ENCODE assay signal across 8 cellular contexts in the genomic region with DNA sequence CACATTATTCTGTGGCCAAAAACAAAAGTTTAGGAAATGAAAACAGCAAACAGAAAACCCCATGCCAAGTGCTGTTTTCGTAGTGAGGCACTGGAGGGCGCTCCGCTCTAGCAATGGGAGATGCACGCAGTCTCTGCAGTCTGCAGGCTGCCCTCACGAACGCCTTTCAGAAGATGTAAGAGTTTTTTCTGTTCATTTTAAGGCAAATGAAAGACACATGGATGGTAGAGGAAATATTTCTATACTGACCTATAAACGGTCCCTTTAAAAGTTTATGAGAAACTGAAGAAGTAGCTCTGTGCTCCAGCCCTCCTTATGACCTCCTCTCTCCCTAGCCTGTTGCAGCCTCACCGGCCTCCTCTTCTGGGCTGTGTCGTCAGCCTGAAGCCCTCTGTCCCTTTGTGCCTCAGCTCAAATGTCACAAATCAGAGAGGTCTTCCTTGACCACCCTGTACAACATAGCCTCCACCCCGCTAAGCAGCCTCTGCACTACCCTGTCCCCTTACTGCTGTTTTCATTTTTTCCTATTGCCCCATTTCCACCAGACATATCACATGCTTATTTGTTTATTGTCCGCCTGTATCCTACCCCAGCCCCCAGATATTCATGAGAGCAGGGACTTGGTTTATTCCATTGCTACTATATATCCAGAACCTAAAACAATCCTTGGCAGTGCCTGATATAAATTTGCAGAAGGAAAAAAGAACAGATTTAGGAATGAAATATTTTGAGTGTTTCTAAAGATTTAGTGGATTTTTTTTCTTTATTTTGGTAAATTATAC. TPM values are rescaled to one million over a fixed set of nuclear protein-coding genes. Genes with fewer than 3 reads are reported as not detected.
A peak's percentile ranks its signal among the peaks of the same experiment; 100 is the strongest.
DNase-seq lines count a peak whose midpoint lies in the region; ATAC-seq lines count a peak whose summit lies in the region.

No MANE protein-coding gene starts in this region.

- H3K27ac Mint-ChIP-seq in activated CD4-positive, alpha-beta memory T cell treated with anti-CD3 and anti-CD28 coated beads, Interleukin-2, amount 10 ng/mL, durations not matched to agents 7 days and 5 days, result no peak overlapping the region
- no peak overlapping the region for H3K27ac Mint-ChIP-seq in stimulated activated naive B cell treated with anti-CD40 and anti-IgM and Interleukin-4, amounts not matched to agents 10 μg/mL and 1 μg/mL and 100 μg/mL, for 72 hours

- no peak overlapping the region for H3K27ac ChIP-seq in Karpas-422 (ENCODE audit: low read length)

- H3K4me3 ChIP-seq in Karpas-422 (ENCODE audit: low read length), result no peak overlapping the region

- intact Hi-C loops in left ventricle myocardium superior (cut with micrococcal nuclease), result no loop called here
- intact Hi-C loops in left colon (cut with DNase I, micrococcal nuclease), result no loop called here

- H3K4me1 Mint-ChIP-seq in activated CD4-positive, alpha-beta memory T cell treated with anti-CD3 and anti-CD28 coated beads, Interleukin-2, amount 10 ng/mL, durations not matched to agents 7 days and 5 days, result peaks cover 7% of the 10 kb centered on the region
- peaks cover 18 to 28% of the 10 kb centered on the region in 2 donors for H3K4me1 Mint-ChIP-seq in stimulated activated naive B cell treated with anti-CD40 and anti-IgM and Interleukin-4, amounts not matched to agents 10 μg/mL and 1 μg/mL and 100 μg/mL, for 72 hours

- no peaks in the 10 kb centered on the region for H3K79me2 ChIP-seq in Karpas-422 (ENCODE audit: low read length)

- CTCF ChIA-PET in activated CD4-positive, alpha-beta memory T cell treated with anti-CD3 and anti-CD28 coated beads, Interleukin-2, amount 10 ng/mL, durations not matched to agents 7 days and 5 days (lab: Charles Lee), result no interaction called here

- H3K27me3 Mint-ChIP-seq in activated CD4-positive, alpha-beta memory T cell treated with anti-CD3 and anti-CD28 coated beads, Interleukin-2, amount 10 ng/mL, durations not matched to agents 7 days and 5 days, result no peaks in the 10 kb centered on the region
- no peaks in the 10 kb centered on the region for H3K27me3 Mint-ChIP-seq in stimulated activated naive B cell treated with anti-CD40 and anti-IgM and Interleukin-4, amounts not matched to agents 10 μg/mL and 1 μg/mL and 100 μg/mL, for 72 hours

- no peak overlapping the region for H3K9ac ChIP-seq in Karpas-422 (ENCODE audit: low read length)

- H3K27me3 ChIP-seq in Karpas-422 (ENCODE audit: low read length), result no peaks in the 10 kb centered on the region

- no peaks in the 10 kb centered on the region for H3K36me3 Mint-ChIP-seq in activated CD4-positive, alpha-beta memory T cell treated with anti-CD3 and anti-CD28 coated beads, Interleukin-2, amount 10 ng/mL, durations not matched to agents 7 days and 5 days (ENCODE audit: low read depth)
- peaks cover 2 to 7% of the 10 kb centered on the region in 2 donors for H3K36me3 Mint-ChIP-seq in stimulated activated naive B cell treated with anti-CD40 and anti-IgM and Interleukin-4, amounts not matched to agents 10 μg/mL and 1 μg/mL and 100 μg/mL, for 72 hours

- H3K9me3 Mint-ChIP-seq in activated CD4-positive, alpha-beta memory T cell treated with anti-CD3 and anti-CD28 coated beads, Interleukin-2, amount 10 ng/mL, durations not matched to agents 7 days and 5 days, result no peaks in the 10 kb centered on the region
- H3K9me3 Mint-ChIP-seq in stimulated activated naive B cell treated with anti-CD40 and anti-IgM and Interleukin-4, amounts not matched to agents 10 μg/mL and 1 μg/mL and 100 μg/mL, for 72 hours, result no peaks in the 10 kb centered on the region

- POLR2A ChIA-PET in activated CD4-positive, alpha-beta memory T cell treated with anti-CD3 and anti-CD28 coated beads, Interleukin-2, amount 10 ng/mL, durations not matched to agents 7 days and 5 days (lab: Charles Lee), result no interaction called here

- H2AFZ ChIP-seq in Karpas-422 (ENCODE audit: low read length), result no peak overlapping the region

- DNase-seq in stimulated activated CD4-positive, alpha-beta T cell treated with anti-CD3 and anti-CD28 coated beads, Interleukin-15, amount 100 ng/mL, for 24 hours, result peak; percentile 31
- no peak for DNase-seq in stimulated activated CD4-positive, alpha-beta T cell treated with anti-CD3 and anti-CD28 coated beads, Interleukin-12 subunit alpha, Interleukin-12 subunit beta, amount 100 ng/mL, for 4 hours
- DNase-seq in Karpas-422 (peak; percentile 85), left ventricle myocardium superior (peak; percentile 53), left colon (no peak)
- DNase-seq in activated CD4-positive, alpha-beta memory T cell treated with anti-CD3 and anti-CD28 coated beads, Interleukin-2, amount 10 ng/mL, durations not matched to agents 7 days and 5 days, result peak; percentile 40
- DNase-seq in stimulated activated naive B cell treated with anti-CD40 and anti-IgM and Interleukin-4, amounts not matched to agents 10 μg/mL and 1 μg/mL and 100 μg/mL, for 72 hours, result no peak

- H3K4me2 ChIP-seq in Karpas-422 (ENCODE audit: low read depth, low read length, poor library complexity, severe bottlenecking), result no peak overlapping the region

- ATAC-seq in left ventricle myocardium superior, result peak; percentile 71
- peak; percentile 50 to 62 for ATAC-seq in stimulated activated naive B cell treated with anti-CD40 and anti-IgM and Interleukin-4, amounts not matched to agents 10 μg/mL and 1 μg/mL and 100 μg/mL, for 72 hours (replicated peaks)
- no peak for ATAC-seq in left colon
- ATAC-seq in GM21381 (IDR thresholded peaks at IDR 0.05; ENCODE audit: unreplicated experiment), result no peak

- no peak overlapping the region for H3K4me3 Mint-ChIP-seq in activated CD4-positive, alpha-beta memory T cell treated with anti-CD3 and anti-CD28 coated beads, Interleukin-2, amount 10 ng/mL, durations not matched to agents 7 days and 5 days
- H3K4me3 Mint-ChIP-seq in stimulated activated naive B cell treated with anti-CD40 and anti-IgM and Interleukin-4, amounts not matched to agents 10 μg/mL and 1 μg/mL and 100 μg/mL, for 72 hours, result no peak overlapping the region

- no peaks in the 10 kb centered on the region for H3K36me3 ChIP-seq in Karpas-422 (ENCODE audit: insufficient read depth, low read length)

- H3K9me3 ChIP-seq in Karpas-422 (ENCODE audit: low read length), result no peaks in the 10 kb centered on the region

- no peaks in the 10 kb centered on the region for H3K9me2 ChIP-seq in Karpas-422 (replicated peaks; ENCODE audit: insufficient read depth, low read length)

- H3K4me1 ChIP-seq in Karpas-422 (ENCODE audit: low read length), result peaks cover 10% of the 10 kb centered on the region

- peaks cover 13% of the 10 kb centered on the region for H4K20me1 ChIP-seq in Karpas-422 (ENCODE audit: insufficient read depth, low read depth, low read length)

RNA-seq across cellular contexts. Expression of a gene that starts 11.2 kb away (rescaled TPM):
- total RNA-seq in Karpas-422 (2014; rRNA removed; shearing (Covaris generic); ENCODE audit: low replicate concordance), result 2.8 and 7.3 TPM in 2 replicates
- total RNA-seq in activated CD4-positive, alpha-beta memory T cell treated with anti-CD3 and anti-CD28 coated beads, Interleukin-2, amount 10 ng/mL, durations not matched to agents 7 days and 5 days, result 1 to 10 TPM; 4.2 to 4.9 TPM
- total RNA-seq in left ventricle myocardium superior (24.5 TPM), left colon (10 to 100 TPM; 28.8 to 30.3 TPM)

Comparison
In these comparisons a context has a peak if more than half of its experiments do, and no peak if none do; other contexts are left out.
1. DNase-seq: peak in stimulated activated CD4-positive, alpha-beta T cell treated with anti-CD3 and anti-CD28 coated beads, Interleukin-15, amount 100 ng/mL, for 24 hours (single experiment), Karpas-422 (single experiment), activated CD4-positive, alpha-beta memory T cell treated with anti-CD3 and anti-CD28 coated beads, Interleukin-2, amount 10 ng/mL, durations not matched to agents 7 days and 5 days (single experiment) and left ventricle myocardium superior (single experiment); none in stimulated activated CD4-positive, alpha-beta T cell treated with anti-CD3 and anti-CD28 coated beads, Interleukin-12 subunit alpha, Interleukin-12 subunit beta, amount 100 ng/mL, for 4 hours (single experiment), stimulated activated naive B cell treated with anti-CD40 and anti-IgM and Interleukin-4, amounts not matched to agents 10 μg/mL and 1 μg/mL and 100 μg/mL, for 72 hours (single experiment) and left colon (0 of 2).
2. ATAC-seq: peak in left ventricle myocardium superior (single experiment) and stimulated activated naive B cell treated with anti-CD40 and anti-IgM and Interleukin-4, amounts not matched to agents 10 μg/mL and 1 μg/mL and 100 μg/mL, for 72 hours (2 of 2); none in left colon (single experiment) and GM21381 (single experiment).